In genomic region chr4:3107271-3108185, GRCh38 we compare ENCODE assay signal across 8 cellular contexts. TPM values are rescaled to one million over a fixed set of nuclear protein-coding genes. Genes with fewer than 3 reads are reported as not detected.
DNase-seq lines count a peak whose midpoint lies in the region; ATAC-seq and TF ChIP-seq lines count a peak whose summit lies in the region.
"Had no signal": no experiment of that assay in that cellular context is flagged by ENCODE, and none has a peak within 500 bp of the region (broad histone marks: within the 10 kb centered on the region; RNA-seq: fewer than 3 reads in every experiment).

No MANE protein-coding gene starts in this region.

- no peak overlapping the region for H2BK15ac ChIP-seq in mesenchymal stem cell (ENCODE audit: low read depth, poor library complexity, severe bottlenecking)

- peak overlapping the region in 1 of 2 experiments; percentile 36 for H3K14ac ChIP-seq in mesenchymal stem cell (ENCODE audit: low read length in 2 of 2)

- peak; percentile 11 for DNase-seq in MV-4-11 (lab: John Stamatoyannopoulos, UW)
- no peak for DNase-seq in esophagus squamous epithelium (lab: John Stamatoyannopoulos, UW)
- DNase-seq in mesenchymal stem cell = peak; percentile 62
- DNase-seq in uterus = no peak
- DNase-seq in iPS-NIHi11 (ENCODE audit: low spot score) = no peak
- DNase-seq in NCI-H446 (lab: John Stamatoyannopoulos, UW) = no peak

- H3K4me1 ChIP-seq in esophagus squamous epithelium = peaks cover 12 to 49% (median 29%) of the 10 kb centered on the region in 3 donors
- peaks cover 4% of the 10 kb centered on the region for H3K4me1 ChIP-seq in mesenchymal stem cell (ENCODE audit: control insufficient read depth, insufficient read depth, low read depth, low read length)
- H3K4me1 ChIP-seq in uterus = peaks cover 0 to 6% of the 10 kb centered on the region in 2 donors

- no peak overlapping the region for H2AFZ ChIP-seq in mesenchymal stem cell (ENCODE audit: low read depth, low read length)

- no peak overlapping the region for H3K4me2 ChIP-seq in mesenchymal stem cell (ENCODE audit: low read length, poor library complexity, severe bottlenecking)

- TF ChIP-seq POLR2A in esophagus squamous epithelium (IDR thresholded peaks at IDR 0.05) = no peak
- no peak for TF ChIP-seq POLR2A in uterus (IDR thresholded peaks at IDR 0.05)

- H2BK5ac ChIP-seq in mesenchymal stem cell (ENCODE audit: low read depth, low read length, poor library complexity, severe bottlenecking) = no peak overlapping the region

- peak overlapping the region in 1 of 2 experiments; percentile 75 for H2BK12ac ChIP-seq in mesenchymal stem cell (ENCODE audit: low read length in 2 of 2)

- no peak overlapping the region for H3K23ac ChIP-seq in mesenchymal stem cell (ENCODE audit: low read length in 2 of 2)

- 63 to 72% methylated on average over 8 to 11 of the region's 11 CpGs for WGBS in esophagus squamous epithelium, 2 donors
- WGBS in mesenchymal stem cell = 60% methylated on average over 10 of the region's 11 CpGs

- H3K27ac ChIP-seq in esophagus squamous epithelium (peak overlapping the region; percentile 12 to 83 (median 72)), mesenchymal stem cell (ENCODE audit: low read length, poor library complexity, severe bottlenecking) (peak overlapping the region; percentile 21), uterus (peak overlapping the region; percentile 62 to 83)

- peaks cover 5 to 93% (median 6%) of the 10 kb centered on the region in 3 donors for H3K36me3 ChIP-seq in esophagus squamous epithelium
- peaks cover 27 to 45% of the 10 kb centered on the region in 2 experiments for H3K36me3 ChIP-seq in mesenchymal stem cell (ENCODE audit: control insufficient read depth in 1 of 2, insufficient read depth in 2 of 2, low read depth in 1 of 2, low read length in 2 of 2)
- no peaks in the 10 kb centered on the region for H3K36me3 ChIP-seq in uterus

- peak overlapping the region; percentile 80 for H2BK120ac ChIP-seq in mesenchymal stem cell (ENCODE audit: low read depth, low read length)

- intact Hi-C loops in esophagus squamous epithelium (cut with DNase I) = no loop called here
- intact Hi-C loops in uterus (cut with DNase I; ENCODE audit: low total_unique reads) = no loop called here

- no peak overlapping the region for H2AK5ac ChIP-seq in mesenchymal stem cell (ENCODE audit: low read length, severe bottlenecking)

- H4K91ac ChIP-seq in mesenchymal stem cell (ENCODE audit: low read length) = no peak overlapping the region

- peak overlapping the region; percentile 94 for H3K9ac ChIP-seq in mesenchymal stem cell (ENCODE audit: low read length)

- H3K9me3 ChIP-seq in esophagus squamous epithelium (no peaks in the 10 kb centered on the region), mesenchymal stem cell (ENCODE audit: control insufficient read depth, low read length) (no peaks in the 10 kb centered on the region), uterus (no peaks in the 10 kb centered on the region)

- H3K18ac ChIP-seq in mesenchymal stem cell (ENCODE audit: low read depth in 1 of 2, low read length in 2 of 2) = peak overlapping the region; percentile 59 to 67

- H3K4ac ChIP-seq in mesenchymal stem cell (ENCODE audit: low read depth in 1 of 2, low read length in 2 of 2) = peak overlapping the region in 1 of 2 experiments; percentile 93

- H4K8ac ChIP-seq in mesenchymal stem cell (ENCODE audit: low read length) = peak overlapping the region; percentile 69

- no peak for TF ChIP-seq CTCF in esophagus squamous epithelium (IDR thresholded peaks at IDR 0.05)
- TF ChIP-seq CTCF in uterus (IDR thresholded peaks at IDR 0.05) = peak in 1 of 4 experiments; percentile 1

- H3K4me3 ChIP-seq in esophagus squamous epithelium (no peak overlapping the region), mesenchymal stem cell (ENCODE audit: insufficient read depth in 1 of 2, low read depth in 1 of 2, low read length in 2 of 2) (peak overlapping the region in 1 of 2 experiments; percentile 50), uterus (no peak overlapping the region)

- H3K27me3 ChIP-seq in esophagus squamous epithelium (no peaks in the 10 kb centered on the region), mesenchymal stem cell (ENCODE audit: control insufficient read depth in 1 of 2, insufficient read depth in 1 of 2, low read length in 2 of 2) (no peaks in the 10 kb centered on the region), uterus (no peaks in the 10 kb centered on the region)

- ATAC-seq in GM21390 (IDR thresholded peaks at IDR 0.05; ENCODE audit: unreplicated experiment) = no peak

- H3K79me1 ChIP-seq in mesenchymal stem cell (replicated peaks; ENCODE audit: low read length, poor library complexity, severe bottlenecking) = peaks cover 29% of the 10 kb centered on the region

RNA-seq across cellular contexts. Expression of gene HTT, which starts 33.0 kb away (rescaled TPM):
- total RNA-seq in esophagus squamous epithelium (100 to 1,000 TPM in 1 of 4 donors, 10 to 100 TPM in 3; 37.5 to 119 (median 48.7) TPM), uterus (10 to 100 TPM; 10.9 to 81.4 (median 49.8) TPM)
- polyA plus RNA-seq in mesenchymal stem cell (2013, experiment 1 of 2) = 16.8 TPM
- 13.9 TPM for polyA plus RNA-seq in mesenchymal stem cell (2013, experiment 2 of 2)

RNA-seq across cellular contexts. Expression of gene HTT-AS, which starts 33.2 kb away (rescaled TPM):
- total RNA-seq in esophagus squamous epithelium = not detected
- not detected for polyA plus RNA-seq in mesenchymal stem cell (2013, experiment 1 of 2)
- not detected for polyA plus RNA-seq in mesenchymal stem cell (2013, experiment 2 of 2)
- total RNA-seq in uterus = not detected
- total RNA-seq: activated CD4-positive, alpha-beta T cell treated with anti-CD3 and anti-CD28 coated beads, Interleukin-2, amount 10 ng/mL, durations not matched to agents 7 days and 5 days had no signal

Comparison
In these comparisons a context has a peak if more than half of its experiments do, and no peak if none do; other contexts are left out.
1. DNase-seq: peak in MV-4-11 (single experiment) and mesenchymal stem cell (single experiment); none in esophagus squamous epithelium (single experiment), uterus (0 of 2), iPS-NIHi11 (single experiment) and NCI-H446 (0 of 2).
2. H3K27ac ChIP-seq: peak in every context shown above with its lines; median percentile 72 in esophagus squamous epithelium; 72 in uterus; 21 in mesenchymal stem cell.